ENCODE assay signal across 1 cellular context in genomic region chr1:156456625-156457465, GRCh38.
A peak's percentile ranks its signal among the peaks of the same experiment; 100 is the strongest.
TF ChIP-seq lines count a peak whose summit lies in the region.

No MANE protein-coding gene starts in this region.

TF ChIP-seq in HEK293, 187 proteins besides CTCF, POLR2A, EP300 and RAD21 (continued from another document and continues in another):
- TF ChIP-seq, protein P1, sequence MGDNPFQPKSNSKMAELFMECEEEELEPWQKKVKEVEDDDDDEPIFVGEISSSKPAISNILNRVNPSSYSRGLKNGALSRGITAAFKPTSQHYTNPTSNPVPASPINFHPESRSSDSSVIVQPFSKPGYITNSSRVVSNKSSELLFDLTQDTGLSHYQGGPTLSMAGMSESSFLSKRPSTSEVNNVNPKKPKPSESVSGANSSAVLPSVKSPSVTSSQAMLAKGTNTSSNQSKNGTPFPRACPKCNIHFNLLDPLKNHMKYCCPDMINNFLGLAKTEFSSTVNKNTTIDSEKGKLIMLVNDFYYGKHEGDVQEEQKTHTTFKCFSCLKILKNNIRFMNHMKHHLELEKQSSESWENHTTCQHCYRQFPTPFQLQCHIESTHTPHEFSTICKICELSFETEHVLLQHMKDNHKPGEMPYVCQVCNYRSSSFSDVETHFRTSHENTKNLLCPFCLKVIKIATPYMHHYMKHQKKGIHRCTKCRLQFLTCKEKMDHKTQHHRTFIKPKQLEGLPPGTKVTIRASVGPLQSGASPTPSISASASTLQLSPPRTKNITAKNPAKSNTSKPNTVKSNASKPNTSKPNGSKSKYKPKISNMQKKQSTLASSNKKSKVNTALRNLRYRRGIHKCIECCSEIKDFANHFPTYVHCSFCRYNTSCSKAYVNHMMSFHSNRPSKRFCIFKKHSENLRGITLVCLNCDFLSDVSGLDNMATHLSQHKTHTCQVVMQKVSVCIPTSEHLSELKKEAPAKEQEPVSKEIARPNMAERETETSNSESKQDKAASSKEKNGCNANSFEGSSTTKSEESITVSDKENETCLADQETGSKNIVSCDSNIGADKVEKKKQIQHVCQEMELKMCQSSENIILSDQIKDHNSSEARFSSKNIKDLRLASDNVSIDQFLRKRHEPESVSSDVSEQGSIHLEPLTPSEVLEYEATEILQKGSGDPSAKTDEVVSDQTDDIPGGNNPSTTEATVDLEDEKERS (tag by site-specific recombination; IDR thresholded peaks at IDR 0.05) = peak; percentile 53; the same call in 1 of the 2 replicates
- TF ChIP-seq ZFHX2 (tag by site-specific recombination; conservative IDR thresholded peaks at IDR 0.05) (peak; percentile 90), SP3 (tag by site-specific recombination; IDR thresholded peaks at IDR 0.05) (peak; percentile 93), ZNF792 (tag by site-specific recombination; IDR thresholded peaks at IDR 0.05) (peak; percentile 87; the same call in 1 of the 2 replicates), PATZ1 (tag by site-specific recombination; IDR thresholded peaks at IDR 0.05) (peak; percentile 94), ZNF571 (tag by site-specific recombination; IDR thresholded peaks at IDR 0.05) (no peak), ZNF585B (tag by site-specific recombination; IDR thresholded peaks at IDR 0.05) (peak; percentile 17; the same call in 1 of the 2 replicates), ZNF366 (tag by site-specific recombination; conservative IDR thresholded peaks at IDR 0.05) (peak; percentile 83), BCL11A (tag by site-specific recombination; IDR thresholded peaks at IDR 0.05; ENCODE audit: low read depth) (peak; percentile 80), ZNF133 (tag by site-specific recombination; IDR thresholded peaks at IDR 0.05) (no peak), ZNF114 (tag by site-specific recombination; IDR thresholded peaks at IDR 0.05) (no peak), ZNF211 (tag by site-specific recombination; IDR thresholded peaks at IDR 0.05; ENCODE audit: low read depth) (no peak), BCL11B (tag by site-specific recombination; IDR thresholded peaks at IDR 0.05; ENCODE audit: low read depth) (0 out of 2 replicates have a peak, but pooled peaks have one; percentile 77), HOXD13 (CRISPR knock-in tag; IDR thresholded peaks at IDR 0.05; ENCODE audit: borderline replicate concordance) (peak; percentile 94; the same call in 1 of the 2 replicates), HIC1 (tag by site-specific recombination; IDR thresholded peaks at IDR 0.05) (peak; percentile 86), ZNF10 (tag by site-specific recombination; IDR thresholded peaks at IDR 0.05) (peak; percentile 42; the same call in 1 of the 2 replicates), ZNF664 (tag by site-specific recombination; IDR thresholded peaks at IDR 0.05) (peak; percentile 86), ZBTB8A (tag by site-specific recombination; IDR thresholded peaks at IDR 0.05) (peak; percentile 60), ZNF394 (tag by site-specific recombination; IDR thresholded peaks at IDR 0.05; ENCODE audit: borderline replicate concordance) (peak; percentile 59; the same call in 1 of the 2 replicates), MYNN (tag by site-specific recombination; IDR thresholded peaks at IDR 0.05; ENCODE audit: borderline replicate concordance) (no peak; the same call in 1 of the 2 replicates), ZNF555 (tag by site-specific recombination; conservative IDR thresholded peaks at IDR 0.05) (no peak), ZNF248 (tag by site-specific recombination; IDR thresholded peaks at IDR 0.05) (no peak), ZNF112 (tag by site-specific recombination; IDR thresholded peaks at IDR 0.05) (no peak), ZNF623 (tag by site-specific recombination; IDR thresholded peaks at IDR 0.05) (peak; percentile 25), YY1 (tag by site-specific recombination; IDR thresholded peaks at IDR 0.05) (no peak; the same call in 1 of the 2 replicates), ZSCAN30 (tag by site-specific recombination; IDR thresholded peaks at IDR 0.05) (peak; percentile 91), ZIC2 (tag by site-specific recombination; IDR thresholded peaks at IDR 0.05) (peak; percentile 73), KLF10 (tag by site-specific recombination; IDR thresholded peaks at IDR 0.05) (peak; percentile 95), ZNF311 (tag by site-specific recombination; IDR thresholded peaks at IDR 0.05; ENCODE audit: borderline replicate concordance) (no peak), ZNF132 (tag by site-specific recombination; IDR thresholded peaks at IDR 0.05; ENCODE audit: borderline replicate concordance) (no peak), SCRT2 (tag by site-specific recombination; IDR thresholded peaks at IDR 0.05) (no peak; the same call in 1 of the 2 replicates), ZNF280C (tag by site-specific recombination; IDR thresholded peaks at IDR 0.05) (no peak), ZNF155 (tag by site-specific recombination; IDR thresholded peaks at IDR 0.05) (no peak), ZNF670 (tag by site-specific recombination; IDR thresholded peaks at IDR 0.05; ENCODE audit: low read depth) (no peak), TCF7L2 (IDR thresholded peaks at IDR 0.05; ENCODE audit: borderline replicate concordance, low read depth, low read length) (no peak), ZNF23 (tag by site-specific recombination; IDR thresholded peaks at IDR 0.05; ENCODE audit: borderline replicate concordance) (no peak), ZBTB21 (tag by site-specific recombination; IDR thresholded peaks at IDR 0.05) (peak; percentile 65; the same call in 1 of the 2 replicates), ZNF501 (tag by site-specific recombination; IDR thresholded peaks at IDR 0.05) (peak; percentile 97), SALL2 (tag by site-specific recombination; IDR thresholded peaks at IDR 0.05; ENCODE audit: borderline replicate concordance) (no peak), ZBTB49 (tag by site-specific recombination; IDR thresholded peaks at IDR 0.05; ENCODE audit: low read depth) (no peak), ZNF837 (tag by site-specific recombination; IDR thresholded peaks at IDR 0.05) (no peak), ZNF292 (tag by site-specific recombination; IDR thresholded peaks at IDR 0.05; ENCODE audit: borderline replicate concordance, low read depth) (no peak), ZNF19 (tag by site-specific recombination; IDR thresholded peaks at IDR 0.05; ENCODE audit: low read depth) (no peak), YY2 (tag by site-specific recombination; IDR thresholded peaks at IDR 0.05) (no peak; the same call in 1 of the 2 replicates), ZFP37 (tag by site-specific recombination; IDR thresholded peaks at IDR 0.05) (peak; percentile 93)
- TF ChIP-seq, protein P2, sequence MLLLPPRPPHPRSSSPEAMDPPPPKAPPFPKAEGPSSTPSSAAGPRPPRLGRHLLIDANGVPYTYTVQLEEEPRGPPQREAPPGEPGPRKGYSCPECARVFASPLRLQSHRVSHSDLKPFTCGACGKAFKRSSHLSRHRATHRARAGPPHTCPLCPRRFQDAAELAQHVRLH (tag by site-specific recombination; IDR thresholded peaks at IDR 0.05) = peak; percentile 88
- TF ChIP-seq, protein P3, sequence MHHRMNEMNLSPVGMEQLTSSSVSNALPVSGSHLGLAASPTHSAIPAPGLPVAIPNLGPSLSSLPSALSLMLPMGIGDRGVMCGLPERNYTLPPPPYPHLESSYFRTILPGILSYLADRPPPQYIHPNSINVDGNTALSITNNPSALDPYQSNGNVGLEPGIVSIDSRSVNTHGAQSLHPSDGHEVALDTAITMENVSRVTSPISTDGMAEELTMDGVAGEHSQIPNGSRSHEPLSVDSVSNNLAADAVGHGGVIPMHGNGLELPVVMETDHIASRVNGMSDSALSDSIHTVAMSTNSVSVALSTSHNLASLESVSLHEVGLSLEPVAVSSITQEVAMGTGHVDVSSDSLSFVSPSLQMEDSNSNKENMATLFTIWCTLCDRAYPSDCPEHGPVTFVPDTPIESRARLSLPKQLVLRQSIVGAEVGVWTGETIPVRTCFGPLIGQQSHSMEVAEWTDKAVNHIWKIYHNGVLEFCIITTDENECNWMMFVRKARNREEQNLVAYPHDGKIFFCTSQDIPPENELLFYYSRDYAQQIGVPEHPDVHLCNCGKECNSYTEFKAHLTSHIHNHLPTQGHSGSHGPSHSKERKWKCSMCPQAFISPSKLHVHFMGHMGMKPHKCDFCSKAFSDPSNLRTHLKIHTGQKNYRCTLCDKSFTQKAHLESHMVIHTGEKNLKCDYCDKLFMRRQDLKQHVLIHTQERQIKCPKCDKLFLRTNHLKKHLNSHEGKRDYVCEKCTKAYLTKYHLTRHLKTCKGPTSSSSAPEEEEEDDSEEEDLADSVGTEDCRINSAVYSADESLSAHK (tag by site-specific recombination; IDR thresholded peaks at IDR 0.05) = no peak; the same call in 1 of the 2 replicates
- TF ChIP-seq, protein P4, sequence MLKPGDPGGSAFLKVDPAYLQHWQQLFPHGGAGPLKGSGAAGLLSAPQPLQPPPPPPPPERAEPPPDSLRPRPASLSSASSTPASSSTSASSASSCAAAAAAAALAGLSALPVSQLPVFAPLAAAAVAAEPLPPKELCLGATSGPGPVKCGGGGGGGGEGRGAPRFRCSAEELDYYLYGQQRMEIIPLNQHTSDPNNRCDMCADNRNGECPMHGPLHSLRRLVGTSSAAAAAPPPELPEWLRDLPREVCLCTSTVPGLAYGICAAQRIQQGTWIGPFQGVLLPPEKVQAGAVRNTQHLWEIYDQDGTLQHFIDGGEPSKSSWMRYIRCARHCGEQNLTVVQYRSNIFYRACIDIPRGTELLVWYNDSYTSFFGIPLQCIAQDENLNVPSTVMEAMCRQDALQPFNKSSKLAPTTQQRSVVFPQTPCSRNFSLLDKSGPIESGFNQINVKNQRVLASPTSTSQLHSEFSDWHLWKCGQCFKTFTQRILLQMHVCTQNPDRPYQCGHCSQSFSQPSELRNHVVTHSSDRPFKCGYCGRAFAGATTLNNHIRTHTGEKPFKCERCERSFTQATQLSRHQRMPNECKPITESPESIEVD (tag by site-specific recombination; IDR thresholded peaks at IDR 0.05) = no peak; the same call in 1 of the 2 replicates
- TF ChIP-seq, protein P5, sequence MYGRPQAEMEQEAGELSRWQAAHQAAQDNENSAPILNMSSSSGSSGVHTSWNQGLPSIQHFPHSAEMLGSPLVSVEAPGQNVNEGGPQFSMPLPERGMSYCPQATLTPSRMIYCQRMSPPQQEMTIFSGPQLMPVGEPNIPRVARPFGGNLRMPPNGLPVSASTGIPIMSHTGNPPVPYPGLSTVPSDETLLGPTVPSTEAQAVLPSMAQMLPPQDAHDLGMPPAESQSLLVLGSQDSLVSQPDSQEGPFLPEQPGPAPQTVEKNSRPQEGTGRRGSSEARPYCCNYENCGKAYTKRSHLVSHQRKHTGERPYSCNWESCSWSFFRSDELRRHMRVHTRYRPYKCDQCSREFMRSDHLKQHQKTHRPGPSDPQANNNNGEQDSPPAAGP (tag by site-specific recombination; IDR thresholded peaks at IDR 0.05) = peak; percentile 70
